2 cellular contexts compared by ENCODE assay signal in the genomic region with DNA sequence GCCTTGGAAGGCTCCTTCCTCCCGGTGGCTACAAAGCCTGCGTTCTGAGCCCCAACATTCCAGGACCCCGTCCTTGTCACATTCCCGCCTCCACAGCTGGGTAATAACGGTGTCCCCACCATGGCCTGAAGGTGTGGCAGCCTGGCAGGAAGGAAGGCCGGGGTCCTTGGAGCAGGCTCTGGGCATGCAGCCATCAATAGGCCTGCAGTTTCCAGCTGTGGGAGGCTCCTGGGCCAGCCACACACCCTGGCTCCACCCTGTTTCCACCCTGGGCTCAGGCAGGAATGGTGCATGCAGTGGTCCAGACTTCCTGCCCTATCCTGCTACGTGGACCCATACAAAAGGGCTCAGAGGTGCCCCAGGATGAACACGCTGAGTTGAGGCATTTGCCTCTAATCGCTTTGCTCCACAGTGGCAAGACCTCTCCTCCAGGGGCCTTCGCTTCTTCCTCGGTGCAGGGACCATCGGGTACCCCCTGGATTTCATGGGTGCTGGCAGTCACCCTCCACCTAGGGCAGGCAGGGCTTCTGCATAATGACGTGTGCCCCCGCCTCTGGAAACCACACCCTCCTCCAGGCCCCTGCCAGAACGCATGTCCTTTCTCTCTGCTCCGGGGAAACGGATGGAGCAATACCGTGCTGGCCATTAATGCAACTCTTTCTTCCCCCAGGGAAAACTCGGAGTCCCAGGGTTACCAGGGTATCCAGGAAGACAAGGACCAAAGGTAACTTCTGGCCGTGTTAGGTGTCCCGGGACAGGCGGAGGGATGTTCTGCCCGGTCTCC.
TF ChIP-seq lines count a peak whose summit lies in the region.

No MANE protein-coding gene starts in this region.

TF ChIP-seq in liver, 16 proteins besides CTCF, POLR2A, EP300 and RAD21:
- TF ChIP-seq, protein P1, sequence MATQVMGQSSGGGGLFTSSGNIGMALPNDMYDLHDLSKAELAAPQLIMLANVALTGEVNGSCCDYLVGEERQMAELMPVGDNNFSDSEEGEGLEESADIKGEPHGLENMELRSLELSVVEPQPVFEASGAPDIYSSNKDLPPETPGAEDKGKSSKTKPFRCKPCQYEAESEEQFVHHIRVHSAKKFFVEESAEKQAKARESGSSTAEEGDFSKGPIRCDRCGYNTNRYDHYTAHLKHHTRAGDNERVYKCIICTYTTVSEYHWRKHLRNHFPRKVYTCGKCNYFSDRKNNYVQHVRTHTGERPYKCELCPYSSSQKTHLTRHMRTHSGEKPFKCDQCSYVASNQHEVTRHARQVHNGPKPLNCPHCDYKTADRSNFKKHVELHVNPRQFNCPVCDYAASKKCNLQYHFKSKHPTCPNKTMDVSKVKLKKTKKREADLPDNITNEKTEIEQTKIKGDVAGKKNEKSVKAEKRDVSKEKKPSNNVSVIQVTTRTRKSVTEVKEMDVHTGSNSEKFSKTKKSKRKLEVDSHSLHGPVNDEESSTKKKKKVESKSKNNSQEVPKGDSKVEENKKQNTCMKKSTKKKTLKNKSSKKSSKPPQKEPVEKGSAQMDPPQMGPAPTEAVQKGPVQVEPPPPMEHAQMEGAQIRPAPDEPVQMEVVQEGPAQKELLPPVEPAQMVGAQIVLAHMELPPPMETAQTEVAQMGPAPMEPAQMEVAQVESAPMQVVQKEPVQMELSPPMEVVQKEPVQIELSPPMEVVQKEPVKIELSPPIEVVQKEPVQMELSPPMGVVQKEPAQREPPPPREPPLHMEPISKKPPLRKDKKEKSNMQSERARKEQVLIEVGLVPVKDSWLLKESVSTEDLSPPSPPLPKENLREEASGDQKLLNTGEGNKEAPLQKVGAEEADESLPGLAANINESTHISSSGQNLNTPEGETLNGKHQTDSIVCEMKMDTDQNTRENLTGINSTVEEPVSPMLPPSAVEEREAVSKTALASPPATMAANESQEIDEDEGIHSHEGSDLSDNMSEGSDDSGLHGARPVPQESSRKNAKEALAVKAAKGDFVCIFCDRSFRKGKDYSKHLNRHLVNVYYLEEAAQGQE (IDR thresholded peaks at IDR 0.05): no peak
- TF ChIP-seq, protein P2, sequence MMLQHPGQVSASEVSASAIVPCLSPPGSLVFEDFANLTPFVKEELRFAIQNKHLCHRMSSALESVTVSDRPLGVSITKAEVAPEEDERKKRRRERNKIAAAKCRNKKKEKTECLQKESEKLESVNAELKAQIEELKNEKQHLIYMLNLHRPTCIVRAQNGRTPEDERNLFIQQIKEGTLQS (IDR thresholded peaks at IDR 0.05): no peak
- TF ChIP-seq FOXA1 (IDR thresholded peaks at IDR 0.05) (no peak), NR2F2 (IDR thresholded peaks at IDR 0.05) (peak; percentile 10), HNF4G (IDR thresholded peaks at IDR 0.05) (no peak)
- TF ChIP-seq, protein P3, sequence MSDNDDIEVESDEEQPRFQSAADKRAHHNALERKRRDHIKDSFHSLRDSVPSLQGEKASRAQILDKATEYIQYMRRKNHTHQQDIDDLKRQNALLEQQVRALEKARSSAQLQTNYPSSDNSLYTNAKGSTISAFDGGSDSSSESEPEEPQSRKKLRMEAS (IDR thresholded peaks at IDR 0.05): no peak

TF ChIP-seq in HepG2, 621 proteins besides CTCF, POLR2A, EP300 and RAD21 (continued from another document):
- TF ChIP-seq, protein P4, sequence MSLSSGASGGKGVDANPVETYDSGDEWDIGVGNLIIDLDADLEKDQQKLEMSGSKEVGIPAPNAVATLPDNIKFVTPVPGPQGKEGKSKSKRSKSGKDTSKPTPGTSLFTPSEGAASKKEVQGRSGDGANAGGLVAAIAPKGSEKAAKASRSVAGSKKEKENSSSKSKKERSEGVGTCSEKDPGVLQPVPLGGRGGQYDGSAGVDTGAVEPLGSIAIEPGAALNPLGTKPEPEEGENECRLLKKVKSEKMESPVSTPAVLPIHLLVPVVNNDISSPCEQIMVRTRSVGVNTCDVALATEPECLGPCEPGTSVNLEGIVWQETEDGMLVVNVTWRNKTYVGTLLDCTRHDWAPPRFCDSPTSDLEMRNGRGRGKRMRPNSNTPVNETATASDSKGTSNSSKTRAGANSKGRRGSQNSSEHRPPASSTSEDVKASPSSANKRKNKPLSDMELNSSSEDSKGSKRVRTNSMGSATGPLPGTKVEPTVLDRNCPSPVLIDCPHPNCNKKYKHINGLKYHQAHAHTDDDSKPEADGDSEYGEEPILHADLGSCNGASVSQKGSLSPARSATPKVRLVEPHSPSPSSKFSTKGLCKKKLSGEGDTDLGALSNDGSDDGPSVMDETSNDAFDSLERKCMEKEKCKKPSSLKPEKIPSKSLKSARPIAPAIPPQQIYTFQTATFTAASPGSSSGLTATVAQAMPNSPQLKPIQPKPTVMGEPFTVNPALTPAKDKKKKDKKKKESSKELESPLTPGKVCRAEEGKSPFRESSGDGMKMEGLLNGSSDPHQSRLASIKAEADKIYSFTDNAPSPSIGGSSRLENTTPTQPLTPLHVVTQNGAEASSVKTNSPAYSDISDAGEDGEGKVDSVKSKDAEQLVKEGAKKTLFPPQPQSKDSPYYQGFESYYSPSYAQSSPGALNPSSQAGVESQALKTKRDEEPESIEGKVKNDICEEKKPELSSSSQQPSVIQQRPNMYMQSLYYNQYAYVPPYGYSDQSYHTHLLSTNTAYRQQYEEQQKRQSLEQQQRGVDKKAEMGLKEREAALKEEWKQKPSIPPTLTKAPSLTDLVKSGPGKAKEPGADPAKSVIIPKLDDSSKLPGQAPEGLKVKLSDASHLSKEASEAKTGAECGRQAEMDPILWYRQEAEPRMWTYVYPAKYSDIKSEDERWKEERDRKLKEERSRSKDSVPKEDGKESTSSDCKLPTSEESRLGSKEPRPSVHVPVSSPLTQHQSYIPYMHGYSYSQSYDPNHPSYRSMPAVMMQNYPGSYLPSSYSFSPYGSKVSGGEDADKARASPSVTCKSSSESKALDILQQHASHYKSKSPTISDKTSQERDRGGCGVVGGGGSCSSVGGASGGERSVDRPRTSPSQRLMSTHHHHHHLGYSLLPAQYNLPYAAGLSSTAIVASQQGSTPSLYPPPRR (CRISPR knock-in tag; IDR thresholded peaks at IDR 0.05; ENCODE audit: borderline replicate concordance): no peak
